ENCODE assay signal across 8 cellular contexts in the genomic region with DNA sequence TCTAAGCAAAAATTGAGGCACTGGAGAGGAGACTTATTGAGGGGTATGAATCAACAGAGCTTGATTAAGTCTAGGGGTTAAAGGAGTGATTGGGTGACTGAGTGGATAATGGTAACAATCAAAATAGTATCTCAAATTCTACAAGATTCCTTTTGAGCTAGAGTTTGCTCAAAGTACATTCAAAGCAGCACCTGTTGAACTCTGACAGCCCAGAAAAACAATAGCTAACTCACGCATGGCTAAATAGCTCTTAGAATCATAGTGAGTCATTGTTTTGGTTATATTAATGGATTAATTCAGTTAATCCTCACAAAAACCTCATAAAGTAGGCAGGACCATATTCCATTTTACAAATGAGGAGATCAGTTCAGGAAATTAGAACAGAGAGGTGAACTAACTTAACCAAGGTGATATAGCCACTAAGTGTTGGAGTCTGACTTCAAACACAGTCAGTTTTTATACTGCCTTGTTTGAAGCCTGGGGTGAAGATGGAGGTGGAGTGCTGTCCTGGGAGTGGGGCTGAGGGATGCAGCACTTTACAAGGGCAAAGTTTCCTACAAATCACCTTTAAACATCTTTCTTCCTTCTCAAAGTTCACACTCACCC. TPM values are rescaled to one million over a fixed set of nuclear protein-coding genes. Genes with fewer than 3 reads are reported as not detected.
DNase-seq lines count a peak whose midpoint lies in the region; ATAC-seq and TF ChIP-seq lines count a peak whose summit lies in the region.

No MANE protein-coding gene starts in this region.

- whole genome bisulfite sequencing in esophagus squamous epithelium, 2 donors, result 18 to 44% methylated on average over 1 of the region's 1 CpG

- H3K9me3 ChIP-seq in HUES48 (ENCODE audit: control insufficient read depth, insufficient read depth, low read length) (no peaks in the 10 kb centered on the region), esophagus squamous epithelium (no peaks in the 10 kb centered on the region)

- H3K27ac ChIP-seq in HUES48 (ENCODE audit: low read depth, low read length) (peak overlapping the region; percentile 88), esophagus squamous epithelium (peak overlapping the region; percentile 61 to 82 (median 77))

- H3K4me3 ChIP-seq in HUES48 (ENCODE audit: low read depth, low read length) (no peak overlapping the region), esophagus squamous epithelium (peak overlapping the region in 3 of 4 donors; percentile 8 to 20 (median 17))

- no peaks in the 10 kb centered on the region for H3K27me3 ChIP-seq in HUES48 (ENCODE audit: control insufficient read depth, insufficient read depth, low read length)
- no peaks in the 10 kb centered on the region for H3K27me3 ChIP-seq in esophagus squamous epithelium

- no peaks in the 10 kb centered on the region for H3K36me3 ChIP-seq in HUES48 (ENCODE audit: control insufficient read depth, insufficient read depth, low read length)
- no peaks in the 10 kb centered on the region for H3K36me3 ChIP-seq in esophagus squamous epithelium

- DNase-seq in GM10266 (ENCODE audit: extremely low spot score), result peak; percentile 35
- DNase-seq in esophagus squamous epithelium (lab: John Stamatoyannopoulos, UW), result no peak
- no peak for DNase-seq in NOMO-1 treated with DMSO at 0.1 percent for 48 hours (lab: John Stamatoyannopoulos, UW; ENCODE audit: unreplicated experiment)
- DNase-seq in amygdala (lab: John Stamatoyannopoulos, UW), result no peak
- no peak for DNase-seq in SW480 (ENCODE audit: low spot score)
- DNase-seq in NCI-H446 treated with DMSO at 0.1 percent for 48 hours (lab: John Stamatoyannopoulos, UW), result no peak

- no peak overlapping the region for H3K9ac ChIP-seq in HUES48 (ENCODE audit: low read depth, low read length)

- no peak for TF ChIP-seq POLR2A in esophagus squamous epithelium (IDR thresholded peaks at IDR 0.05)

- H3K4me1 ChIP-seq in HUES48 (ENCODE audit: control insufficient read depth, insufficient read depth, low read length) (peaks cover 20% of the 10 kb centered on the region), esophagus squamous epithelium (peaks cover 5 to 50% (median 8%) of the 10 kb centered on the region in 3 donors)

- intact Hi-C loops in esophagus squamous epithelium (cut with DNase I), result no loop called here

- peak; percentile 51 for ATAC-seq in GM21526 (IDR thresholded peaks at IDR 0.05; ENCODE audit: low FRiP score, unreplicated experiment)

- no peak for TF ChIP-seq CTCF in GM10266 (IDR thresholded peaks at IDR 0.05; ENCODE audit: control insufficient read depth, insufficient read depth, low read depth, missing control alignments)
- TF ChIP-seq CTCF in esophagus squamous epithelium (IDR thresholded peaks at IDR 0.05), result no peak

RNA-seq across cellular contexts. Expression of gene PPM1K, which starts 35.9 kb away (rescaled TPM):
- total RNA-seq in esophagus squamous epithelium, result 10 to 100 TPM in 3 of 4 donors, 1 to 10 TPM in 1; 4.4 to 34.0 (median 11.7) TPM

RNA-seq across cellular contexts. Expression of gene HERC6, which starts 58.4 kb away (rescaled TPM):
- 10 to 100 TPM; 20.7 to 41.1 (median 28.7) TPM for total RNA-seq in esophagus squamous epithelium
